8 cellular contexts compared by ENCODE assay signal in the genomic region with DNA sequence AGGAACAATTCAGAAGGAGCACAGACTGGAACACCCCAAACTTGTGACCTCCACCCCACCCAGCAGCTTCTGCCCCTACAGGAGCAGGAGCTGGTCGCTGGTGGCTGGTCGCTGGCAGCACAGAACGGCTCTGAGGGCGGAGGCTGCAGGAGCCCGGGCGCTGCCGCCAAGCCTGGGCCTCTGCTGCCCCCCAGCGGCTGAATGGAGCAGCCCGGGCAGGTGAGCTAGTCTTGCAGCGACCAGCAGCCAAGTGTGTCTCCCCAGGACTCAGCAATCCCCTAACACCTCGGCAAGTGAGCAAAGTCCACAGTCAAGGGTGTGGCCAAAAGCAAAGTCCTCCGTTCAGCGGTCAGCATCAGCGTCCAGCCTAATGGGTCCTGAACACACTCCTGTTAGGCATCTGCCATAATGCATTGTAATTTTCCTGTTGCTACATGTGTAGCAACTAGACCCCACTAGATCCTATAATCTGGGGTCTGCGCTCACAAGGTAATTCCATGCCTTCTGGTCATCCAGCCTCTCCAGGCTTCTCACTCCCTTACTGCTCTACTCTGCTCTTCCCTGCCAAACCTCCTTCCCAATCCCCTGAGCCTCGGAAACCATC. TPM values are rescaled to one million over a fixed set of nuclear protein-coding genes. Genes with fewer than 3 reads are reported as not detected.
DNase-seq lines count a peak whose midpoint lies in the region; ATAC-seq and TF ChIP-seq lines count a peak whose summit lies in the region.

No MANE protein-coding gene starts in this region.

- peak; percentile 67 for ATAC-seq in HG03097 (IDR thresholded peaks at IDR 0.05; ENCODE audit: low FRiP score, unreplicated experiment)
- ATAC-seq in HG03442 (IDR thresholded peaks at IDR 0.05; ENCODE audit: unreplicated experiment) = no peak

- H3K4me3 ChIP-seq in coronary artery (no peak overlapping the region), lower leg skin (ENCODE audit: low read depth, poor library complexity, severe bottlenecking) (no peak overlapping the region)

- WGBS in lower leg skin, 2 donors = 11 to 29% methylated on average over 6 to 16 of the region's 16 CpGs

- TF ChIP-seq CTCF in coronary artery (IDR thresholded peaks at IDR 0.05) (peak; percentile 97), lower leg skin (IDR thresholded peaks at IDR 0.05) (peak in 1 of 3 donors; percentile 31)

- DNase-seq in GM03348 (ENCODE audit: low spot score) = peak; percentile 95
- DNase-seq in NCI-H510A (lab: John Stamatoyannopoulos, UW) = peak; percentile 89
- DNase-seq in activated CD4-positive, alpha-beta T cell treated with anti-CD3 and anti-CD28 coated beads, Interleukin-2, amount 50 U/mL, for 1 hour = peak; percentile 73
- no peak for DNase-seq in coronary artery (ENCODE audit: low spot score)
- DNase-seq in lower leg skin (ENCODE audit: low spot score in 2 of 2) = peak; percentile 55 to 92
- peak; percentile 56 to 79 (median 63) for DNase-seq in stimulated activated CD4-positive, alpha-beta T cell treated with anti-CD3 and anti-CD28 coated beads, TNF-alpha, amount 100 ng/mL, for 24 hours (ENCODE audit: low read depth in 3 of 3)

- TF ChIP-seq POLR2A in lower leg skin (IDR thresholded peaks at IDR 0.05) = no peak

- no peak overlapping the region for H3K27ac ChIP-seq in coronary artery

- intact Hi-C loops in lower leg skin (cut with DNase I; ENCODE audit: low total_unique reads) = loop anchor here (5.0 kb wide), 1 partner anchor 1110 kb away; no protein-coding TSS in a partner anchor

RNA-seq across cellular contexts. Expression of gene GJB5, which starts 12.1 kb away (rescaled TPM):
- 100 to 1,000 TPM; 105 to 156 (median 134) TPM for total RNA-seq in lower leg skin

RNA-seq across cellular contexts. Expression of gene GJB4, which starts 16.8 kb away (rescaled TPM):
- total RNA-seq in lower leg skin = 100 to 1,000 TPM in 1 of 4 donors, 10 to 100 TPM in 3; 44.2 to 146 (median 55.8) TPM

RNA-seq across cellular contexts. Expression of gene GJB3, which starts 38.2 kb away (rescaled TPM):
- 100 to 1,000 TPM; 204 to 314 (median 239) TPM for total RNA-seq in lower leg skin

RNA-seq across cellular contexts. Expression of gene GJA4, which starts 50.0 kb away (rescaled TPM):
- 10 to 100 TPM in 3 of 4 donors, 1 to 10 TPM in 1; 2.9 to 30.8 (median 12.8) TPM for total RNA-seq in lower leg skin
